In the genomic region with DNA sequence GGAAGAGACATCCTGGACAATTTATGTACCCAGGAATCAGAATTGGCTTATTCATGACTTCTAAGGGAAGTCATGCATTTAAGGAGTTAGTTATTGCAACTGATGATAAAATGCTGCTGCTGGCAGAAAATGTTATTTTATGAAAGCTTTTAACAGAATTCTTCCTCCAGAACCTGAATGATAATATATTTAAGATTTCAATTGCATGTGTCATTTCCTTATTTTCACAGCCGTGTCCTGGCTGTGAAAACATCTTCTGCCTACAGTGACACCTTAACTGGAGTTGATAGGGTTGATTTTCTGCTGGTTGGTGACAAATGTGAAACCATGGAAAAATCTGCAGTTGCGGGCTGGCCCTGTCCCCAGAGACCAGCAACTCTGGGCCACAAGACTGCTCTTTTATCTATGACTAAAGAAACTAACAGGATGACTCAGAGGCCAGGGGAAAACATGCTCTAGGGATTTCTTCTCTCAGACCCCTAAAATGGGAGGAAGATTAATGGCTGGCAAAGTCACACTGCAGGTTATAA, we compare ENCODE assay signal across 10 cellular contexts. TPM values are rescaled to one million over a fixed set of nuclear protein-coding genes. Genes with fewer than 3 reads are reported as not detected.
A peak's percentile ranks its signal among the peaks of the same experiment; 100 is the strongest.
DNase-seq lines count a peak whose midpoint lies in the region; ATAC-seq and TF ChIP-seq lines count a peak whose summit lies in the region.
"Had no signal": no experiment of that assay in that cellular context is flagged by ENCODE, and none has a peak within 500 bp of the region (broad histone marks: within the 10 kb centered on the region; RNA-seq: fewer than 3 reads in every experiment).

No MANE protein-coding gene starts in this region.

- H3K36me3 ChIP-seq in RWPE2 (ENCODE audit: low read depth), result no peaks in the 10 kb centered on the region
- H3K36me3 ChIP-seq in esophagus squamous epithelium, result no peaks in the 10 kb centered on the region

- H3K9me3 ChIP-seq in RWPE2 (ENCODE audit: severe bottlenecking), result no peaks in the 10 kb centered on the region
- no peaks in the 10 kb centered on the region for H3K9me3 ChIP-seq in esophagus squamous epithelium

- DNase-seq in activated CD4-positive, alpha-beta T cell treated with anti-CD3 and anti-CD28 coated beads, Interleukin-2, amount 50 U/mL, for 48 hours, result peak; percentile 33 to 43
- no peak for DNase-seq in activated CD4-positive, alpha-beta T cell treated with anti-CD3 and anti-CD28 coated beads, Interleukin-2, amount 50 U/mL, for 4 hours
- DNase-seq in RWPE2 (ENCODE audit: low spot score), result no peak
- peak; percentile 20 for DNase-seq in iPS-NIHi7 (ENCODE audit: extremely low spot score)
- no peak for DNase-seq in NOMO-1 (lab: John Stamatoyannopoulos, UW; ENCODE audit: unreplicated experiment in 2 of 2)
- DNase-seq in NCI-H2196 (lab: John Stamatoyannopoulos, UW; ENCODE audit: unreplicated experiment), result no peak
- no peak for DNase-seq in esophagus squamous epithelium (lab: John Stamatoyannopoulos, UW)
- DNase-seq: naive B cell had no signal

- WGBS in esophagus squamous epithelium, 2 donors, result 38 to 42% methylated on average over 2 of the region's 2 CpGs

- H3K4me1 ChIP-seq in RWPE2 (ENCODE audit: insufficient read depth, poor library complexity, severe bottlenecking) (peaks cover 11% of the 10 kb centered on the region), esophagus squamous epithelium (no peaks in the 10 kb centered on the region)

- TF ChIP-seq CTCF in RWPE2 (IDR thresholded peaks at IDR 0.05; ENCODE audit: poor library complexity, severe bottlenecking) (no peak), esophagus squamous epithelium (IDR thresholded peaks at IDR 0.05) (no peak)

- peak overlapping the region; percentile 15 for H3K27ac ChIP-seq in RWPE2 (ENCODE audit: poor library complexity, severe bottlenecking)
- no peak overlapping the region for H3K27ac ChIP-seq in esophagus squamous epithelium
- H3K27ac ChIP-seq: VCaP had no signal

- ATAC-seq in HG02798 (IDR thresholded peaks at IDR 0.05; ENCODE audit: poor library complexity, unreplicated experiment), result peak; percentile 64
- ATAC-seq in RWPE2 (ENCODE audit: low read depth), result peak; percentile 58; the same call in 2 of the 3 replicates

- H3K27me3 ChIP-seq in RWPE2 (ENCODE audit: insufficient read depth, poor library complexity, severe bottlenecking) (no peaks in the 10 kb centered on the region), esophagus squamous epithelium (peaks cover 0 to 5% (median 0%) of the 10 kb centered on the region in 4 donors)

- TF ChIP-seq POLR2A in esophagus squamous epithelium (IDR thresholded peaks at IDR 0.05), result no peak

- no peak overlapping the region for H3K4me3 ChIP-seq in RWPE2 (ENCODE audit: severe bottlenecking)
- H3K4me3 ChIP-seq in esophagus squamous epithelium, result no peak overlapping the region

- intact Hi-C loops in esophagus squamous epithelium (cut with DNase I), result no loop called here

RNA-seq across cellular contexts. Expression of a gene that starts 12.3 kb away (rescaled TPM):
- 10 to 100 TPM; 11.0 to 20.6 (median 17.2) TPM for total RNA-seq in esophagus squamous epithelium

Comparison
In these comparisons a context has a peak if more than half of its experiments do, and no peak if none do; other contexts are left out.
1. DNase-seq: peak in activated CD4-positive, alpha-beta T cell treated with anti-CD3 and anti-CD28 coated beads, Interleukin-2, amount 50 U/mL, for 48 hours (2 of 2) and iPS-NIHi7 (single experiment); none in activated CD4-positive, alpha-beta T cell treated with anti-CD3 and anti-CD28 coated beads, Interleukin-2, amount 50 U/mL, for 4 hours (0 of 2), RWPE2 (single experiment), NOMO-1 (0 of 2), NCI-H2196 (single experiment) and esophagus squamous epithelium (single experiment).